In genomic region chr17:6913608-6914443, GRCh38 we compare ENCODE assay signal across 8 cellular contexts.
DNase-seq lines count a peak whose midpoint lies in the region; ATAC-seq and TF ChIP-seq lines count a peak whose summit lies in the region.

No MANE protein-coding gene starts in this region.

- ATAC-seq in GM21717 (IDR thresholded peaks at IDR 0.05; ENCODE audit: unreplicated experiment): no peak
- ATAC-seq in GM21737 (IDR thresholded peaks at IDR 0.05; ENCODE audit: unreplicated experiment): no peak

- peak; percentile 84 for TF ChIP-seq CTCF in GM12865 (IDR thresholded peaks at IDR 0.05; ENCODE audit: insufficient read depth, low read depth, low read length, missing control alignments)

- peak; percentile 76 for DNase-seq in GM12865 (ENCODE audit: low read depth)
- peak; percentile 11 for DNase-seq in NCI-H2107 treated with DMSO at 0.1 percent for 48 hours (lab: John Stamatoyannopoulos, UW; ENCODE audit: unreplicated experiment)
- DNase-seq in activated CD4-positive, CD25-positive, alpha-beta regulatory T cell treated with anti-CD3 and anti-CD28 coated beads, Interleukin-2, amount 50 U/mL, for 72 hours: peak; percentile 63
- peak; percentile 51 for DNase-seq in central memory CD4-positive, alpha-beta T cell
- peak; percentile 76 for DNase-seq in left kidney (ENCODE audit: low read depth, low spot score)
- DNase-seq in stimulated activated CD4-positive, alpha-beta T cell treated with anti-CD3 and anti-CD28 coated beads, Interleukin-1b, Interleukin-23, amount 100 ng/mL, for 48 hours: peak; percentile 74

- peak overlapping the region; percentile 21 for H3K4me3 ChIP-seq in GM12865 (ENCODE audit: low read depth, low read length)

Comparison
In these comparisons a context has a peak if more than half of its experiments do, and no peak if none do; other contexts are left out.
1. DNase-seq: peak in every context shown above with its lines; median percentile 76 in GM12865; 76 in left kidney; 74 in stimulated activated CD4-positive, alpha-beta T cell treated with anti-CD3 and anti-CD28 coated beads, Interleukin-1b, Interleukin-23, amount 100 ng/mL, for 48 hours; 63 in activated CD4-positive, CD25-positive, alpha-beta regulatory T cell treated with anti-CD3 and anti-CD28 coated beads, Interleukin-2, amount 50 U/mL, for 72 hours; 51 in central memory CD4-positive, alpha-beta T cell; 11 in NCI-H2107 treated with DMSO at 0.1 percent for 48 hours.